ENCODE assay signal across 25 cellular contexts in genomic region chr12:121345151-121345810, GRCh38. TPM values are rescaled to one million over a fixed set of nuclear protein-coding genes. Genes with fewer than 3 reads are reported as not detected.
A peak's percentile ranks its signal among the peaks of the same experiment; 100 is the strongest.
DNase-seq lines count a peak whose midpoint lies in the region; ATAC-seq and TF ChIP-seq lines count a peak whose summit lies in the region.
"Had no signal": no experiment of that assay in that cellular context is flagged by ENCODE, and none has a peak within 500 bp of the region (broad histone marks: within the 10 kb centered on the region; RNA-seq: fewer than 3 reads in every experiment).

No MANE protein-coding gene starts in this region.

- intact Hi-C loops in left cardiac atrium (cut with DNase I), result no loop called here

- no peak overlapping the region for H3K4me3 Mint-ChIP-seq in activated naive CD8-positive, alpha-beta T cell treated with anti-CD3 and anti-CD28 coated beads, Interleukin-2, amount 10 ng/mL, durations not matched to agents 7 days and 5 days
- H3K4me3 Mint-ChIP-seq in activated naive CD8-positive, alpha-beta T cell treated with anti-CD3 and anti-CD28 coated beads, Interleukin-2, amount 50 U/mL, for 24 hours, result no peak overlapping the region
- no peak overlapping the region for H3K4me3 Mint-ChIP-seq in type B pancreatic cell
- H3K4me3 Mint-ChIP-seq: activated B cell treated with CpG ODN at 0.5 μM for 24 hours, HFFc6 had no signal

- no peak for ATAC-seq in activated naive CD8-positive, alpha-beta T cell treated with anti-CD3 and anti-CD28 coated beads, Interleukin-2, amount 10 ng/mL, durations not matched to agents 7 days and 5 days (ENCODE audit: low read depth)
- no peak for ATAC-seq in activated naive CD8-positive, alpha-beta T cell treated with anti-CD3 and anti-CD28 coated beads, Interleukin-2, amount 50 U/mL, for 24 hours
- no peak for ATAC-seq in left cardiac atrium
- no peak for ATAC-seq in HG02610 (IDR thresholded peaks at IDR 0.05; ENCODE audit: unreplicated experiment)
- ATAC-seq: lower lobe of right lung had no signal

- peak overlapping the region; percentile 1 for H3K27ac Mint-ChIP-seq in activated naive CD8-positive, alpha-beta T cell treated with anti-CD3 and anti-CD28 coated beads, Interleukin-2, amount 10 ng/mL, durations not matched to agents 7 days and 5 days
- H3K27ac Mint-ChIP-seq in activated naive CD8-positive, alpha-beta T cell treated with anti-CD3 and anti-CD28 coated beads, Interleukin-2, amount 50 U/mL, for 24 hours, result no peak overlapping the region
- H3K27ac Mint-ChIP-seq in type B pancreatic cell, result peak overlapping the region; percentile 19
- H3K27ac Mint-ChIP-seq: activated B cell treated with CpG ODN at 0.5 μM for 24 hours, HFFc6 had no signal

- no peak for DNase-seq in activated naive CD8-positive, alpha-beta T cell treated with anti-CD3 and anti-CD28 coated beads, Interleukin-2, amount 10 ng/mL, durations not matched to agents 7 days and 5 days
- DNase-seq in activated naive CD8-positive, alpha-beta T cell treated with anti-CD3 and anti-CD28 coated beads, Interleukin-2, amount 50 U/mL, for 24 hours, result no peak
- DNase-seq in inferior parietal cortex (ENCODE audit: extremely low spot score), result peak; percentile 79
- DNase-seq in type B pancreatic cell (ENCODE audit: extremely low spot score, unreplicated experiment), result no peak
- DNase-seq in HUDEP-2 (lab: John Stamatoyannopoulos, UW; ENCODE audit: unreplicated experiment in 76 of 76), result no peak
- DNase-seq in left cardiac atrium, result no peak
- DNase-seq: activated B cell treated with CpG ODN at 0.5 μM for 24 hours; activated gamma-delta T cell treated with Interleukin-2 at 50 U/mL for 16 hours; aorta; CD8-positive, alpha-beta memory T cell; cerebellar nuclear complex; DND-41; effector CD8-positive, alpha-beta T cell; HFFc6; lower lobe of right lung; NCI-H2029; NCI-H446 treated with DMSO at 0.1 percent for 48 hours; pancreas; Peyer's patch; T-helper 9 cell; uterus had no signal

- H3K27ac ChIP-seq in angular gyrus (ENCODE audit: low read depth, low read length), result peak overlapping the region; percentile 98
- H3K27ac ChIP-seq: KMS-11, lower lobe of right lung, pancreas, Peyer's patch, SK-N-MC, uterus had no signal

- H3K9me3 Mint-ChIP-seq in activated naive CD8-positive, alpha-beta T cell treated with anti-CD3 and anti-CD28 coated beads, Interleukin-2, amount 10 ng/mL, durations not matched to agents 7 days and 5 days, result no peaks in the 10 kb centered on the region
- H3K9me3 Mint-ChIP-seq in activated naive CD8-positive, alpha-beta T cell treated with anti-CD3 and anti-CD28 coated beads, Interleukin-2, amount 50 U/mL, for 24 hours, result no peaks in the 10 kb centered on the region
- no peaks in the 10 kb centered on the region for H3K9me3 Mint-ChIP-seq in type B pancreatic cell
- H3K9me3 Mint-ChIP-seq: activated B cell treated with CpG ODN at 0.5 μM for 24 hours; CD8-positive, alpha-beta memory T cell; HFFc6 had no signal

- POLR2A ChIA-PET in activated naive CD8-positive, alpha-beta T cell treated with anti-CD3 and anti-CD28 coated beads, Interleukin-2, amount 10 ng/mL, durations not matched to agents 7 days and 5 days (lab: Charles Lee), result interaction anchor here (1.4 kb wide), 1 partner anchor 54 kb away, joined by 4 read pairs; the partner anchor contains the start of gene RNF34

- peaks cover 25% of the 10 kb centered on the region for H3K4me1 Mint-ChIP-seq in activated naive CD8-positive, alpha-beta T cell treated with anti-CD3 and anti-CD28 coated beads, Interleukin-2, amount 10 ng/mL, durations not matched to agents 7 days and 5 days
- peaks cover 8% of the 10 kb centered on the region for H3K4me1 Mint-ChIP-seq in activated naive CD8-positive, alpha-beta T cell treated with anti-CD3 and anti-CD28 coated beads, Interleukin-2, amount 50 U/mL, for 24 hours
- no peaks in the 10 kb centered on the region for H3K4me1 Mint-ChIP-seq in type B pancreatic cell (ENCODE audit: unreplicated experiment)

- H3K36me3 Mint-ChIP-seq in activated naive CD8-positive, alpha-beta T cell treated with anti-CD3 and anti-CD28 coated beads, Interleukin-2, amount 10 ng/mL, durations not matched to agents 7 days and 5 days, result peaks cover 32% of the 10 kb centered on the region
- peaks cover 43% of the 10 kb centered on the region for H3K36me3 Mint-ChIP-seq in activated naive CD8-positive, alpha-beta T cell treated with anti-CD3 and anti-CD28 coated beads, Interleukin-2, amount 50 U/mL, for 24 hours (ENCODE audit: low read depth)
- H3K36me3 Mint-ChIP-seq in type B pancreatic cell, result peaks cover 18% of the 10 kb centered on the region

- no peaks in the 10 kb centered on the region for H3K27me3 Mint-ChIP-seq in activated naive CD8-positive, alpha-beta T cell treated with anti-CD3 and anti-CD28 coated beads, Interleukin-2, amount 10 ng/mL, durations not matched to agents 7 days and 5 days
- H3K27me3 Mint-ChIP-seq in activated naive CD8-positive, alpha-beta T cell treated with anti-CD3 and anti-CD28 coated beads, Interleukin-2, amount 50 U/mL, for 24 hours, result no peaks in the 10 kb centered on the region
- no peaks in the 10 kb centered on the region for H3K27me3 Mint-ChIP-seq in type B pancreatic cell
- H3K27me3 Mint-ChIP-seq: activated B cell treated with CpG ODN at 0.5 μM for 24 hours; CD8-positive, alpha-beta memory T cell had no signal

- no peak for TF ChIP-seq CTCF in type B pancreatic cell (conservative IDR thresholded peaks at IDR 0.05)

RNA-seq across cellular contexts. Expression of gene ANAPC5, which starts 6.9 kb away (rescaled TPM):
- 100 to 1,000 TPM; 133 to 135 TPM for total RNA-seq in activated naive CD8-positive, alpha-beta T cell treated with anti-CD3 and anti-CD28 coated beads, Interleukin-2, amount 10 ng/mL, durations not matched to agents 7 days and 5 days
- total RNA-seq in type B pancreatic cell (ENCODE audit: low replicate concordance) (98.3 and 101 TPM in 2 replicates), left cardiac atrium (10 to 100 TPM; 51.9 to 65.0 TPM)

RNA-seq across cellular contexts. Expression of gene CAMKK2, which starts 48.8 kb away (rescaled TPM):
- 10 to 100 TPM; 27.0 to 29.2 TPM for total RNA-seq in activated naive CD8-positive, alpha-beta T cell treated with anti-CD3 and anti-CD28 coated beads, Interleukin-2, amount 10 ng/mL, durations not matched to agents 7 days and 5 days
- 33.9 and 34.4 TPM in 2 replicates for total RNA-seq in type B pancreatic cell (ENCODE audit: low replicate concordance)
- 10 to 100 TPM; 22.0 to 23.1 TPM for total RNA-seq in left cardiac atrium

RNA-seq across cellular contexts. Expression of gene RNF34, which starts 54.6 kb away (rescaled TPM):
- total RNA-seq in activated naive CD8-positive, alpha-beta T cell treated with anti-CD3 and anti-CD28 coated beads, Interleukin-2, amount 10 ng/mL, durations not matched to agents 7 days and 5 days, result 10 to 100 TPM; 81.9 to 84.5 TPM
- total RNA-seq in type B pancreatic cell (ENCODE audit: low replicate concordance) (44.3 and 47.8 TPM in 2 replicates), left cardiac atrium (10 to 100 TPM; 21.4 to 23.5 TPM)
